Comparison of ENCODE assay signal across 22 cellular contexts in the genomic region with DNA sequence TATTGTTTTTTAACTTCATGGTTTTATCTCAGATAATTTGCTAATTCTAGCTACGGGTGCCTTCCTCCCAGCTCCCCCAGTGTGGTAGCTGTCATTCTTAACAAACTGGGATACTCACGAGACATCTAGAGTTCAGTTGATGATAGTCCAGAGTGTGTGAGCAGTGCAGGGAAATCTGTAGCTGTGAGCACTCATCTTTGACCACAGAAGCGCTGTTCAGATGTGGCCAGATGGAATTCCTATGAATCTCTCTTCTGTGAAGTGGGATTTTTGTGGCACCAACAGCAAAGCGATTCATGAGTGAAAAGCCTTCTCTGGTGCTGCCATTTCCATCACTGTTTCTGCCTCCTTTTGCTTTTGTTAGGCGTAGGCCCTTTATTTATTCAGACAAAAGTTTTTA.
DNase-seq lines count a peak whose midpoint lies in the region; ATAC-seq, FAIRE-seq and TF ChIP-seq lines count a peak whose summit lies in the region.
"Had no signal": no experiment of that assay in that cellular context is flagged by ENCODE, and none has a peak within 500 bp of the region (broad histone marks: within the 10 kb centered on the region; RNA-seq: fewer than 3 reads in every experiment).

No MANE protein-coding gene starts in this region.

- peak overlapping the region; percentile 43 for H3K27ac ChIP-seq in thymus (ENCODE audit: low read depth)
- H3K27ac ChIP-seq: BLaER1 treated with 17β-estradiol and CSF1 and Interleukin-3, amounts not matched to agents 10 nM and 100 nM had no signal

- WGBS in thymus: 75% methylated on average over 5 of the region's 5 CpGs

- H3K4me3 Mint-ChIP-seq in T-helper 17 cell: no peak overlapping the region
- H3K4me3 Mint-ChIP-seq: CD4-positive, alpha-beta memory T cell had no signal

- peaks cover 12% of the 10 kb centered on the region for H3K27me3 Mint-ChIP-seq in T-helper 17 cell
- H3K27me3 Mint-ChIP-seq: CD4-positive, alpha-beta memory T cell had no signal

- peak; percentile 40 for DNase-seq in HK-2 (ENCODE audit: unreplicated experiment)
- DNase-seq in fibroblast of mammary gland (ENCODE audit: low read depth): peak; percentile 9
- DNase-seq in left kidney (ENCODE audit: low read depth, low spot score): peak; percentile 21
- DNase-seq in T-helper 17 cell: no peak
- DNase-seq in D721Med (ENCODE audit: insufficient read length, low spot score): no peak
- DNase-seq in activated naive CD4-positive, alpha-beta T cell treated with anti-CD3 and anti-CD28 coated beads, Interleukin-2, amount 50 U/mL, for 72 hours (ENCODE audit: low spot score in 2 of 2): no peak
- DNase-seq: Caco-2; CD4-positive, alpha-beta memory T cell; DMS53; EL; GF-D8; H7; KBM-7; MM.1S; NCI-H1092 treated with DMSO at 0.1 percent for 48 hours; NCI-H146; NCI-H226; NCI-H510A treated with DMSO at 0.1 percent for 48 hours; NCI-H748 treated with DMSO at 0.1 percent for 48 hours; NK-92 treated with Interleukin-12 subunit alpha and Interleukin-12 subunit beta, amount 100 ng/mL, for 24 hours had no signal

- H3K9me3 Mint-ChIP-seq in activated naive CD4-positive, alpha-beta T cell treated with anti-CD3 and anti-CD28 coated beads, Interleukin-2, amount 50 U/mL, for 72 hours: no peaks in the 10 kb centered on the region
- H3K9me3 Mint-ChIP-seq: CD4-positive, alpha-beta memory T cell had no signal

- TF ChIP-seq CTCF in fibroblast of mammary gland (conservative IDR thresholded peaks at IDR 0.05; ENCODE audit: control insufficient read depth, insufficient read depth, low read depth, low read length) (no peak), D721Med (IDR thresholded peaks at IDR 0.05; ENCODE audit: insufficient read depth, missing control alignments) (no peak)

- no peaks in the 10 kb centered on the region for H3K36me3 ChIP-seq in thymus (ENCODE audit: control insufficient read depth, insufficient read depth)
- H3K36me3 ChIP-seq: BLaER1 treated with 17β-estradiol and CSF1 and Interleukin-3, amounts not matched to agents 10 nM and 100 nM had no signal

- H3K27me3 ChIP-seq in thymus (ENCODE audit: control insufficient read depth, insufficient read depth): no peaks in the 10 kb centered on the region
- H3K27me3 ChIP-seq: BLaER1 treated with 17β-estradiol and CSF1 and Interleukin-3, amounts not matched to agents 10 nM and 100 nM had no signal

- no peaks in the 10 kb centered on the region for H3K4me1 ChIP-seq in thymus (ENCODE audit: control insufficient read depth, insufficient read depth, low read length)
- H3K4me1 ChIP-seq: Caco-2 had no signal

- no peaks in the 10 kb centered on the region for H3K4me1 Mint-ChIP-seq in T-helper 17 cell
- H3K4me1 Mint-ChIP-seq: CD4-positive, alpha-beta memory T cell had no signal

- no peak overlapping the region for H3K27ac Mint-ChIP-seq in T-helper 17 cell
- no peak overlapping the region for H3K27ac Mint-ChIP-seq in activated naive CD4-positive, alpha-beta T cell treated with anti-CD3 and anti-CD28 coated beads, Interleukin-2, amount 50 U/mL, for 72 hours
- H3K27ac Mint-ChIP-seq: CD4-positive, alpha-beta memory T cell had no signal

- no peaks in the 10 kb centered on the region for H3K36me3 Mint-ChIP-seq in T-helper 17 cell (ENCODE audit: low read depth)
- no peaks in the 10 kb centered on the region for H3K36me3 Mint-ChIP-seq in activated naive CD4-positive, alpha-beta T cell treated with anti-CD3 and anti-CD28 coated beads, Interleukin-2, amount 50 U/mL, for 72 hours
- H3K36me3 Mint-ChIP-seq: CD4-positive, alpha-beta memory T cell had no signal

- no peak for ATAC-seq in T-helper 17 cell
- no peak for ATAC-seq in activated naive CD4-positive, alpha-beta T cell treated with anti-CD3 and anti-CD28 coated beads, Interleukin-2, amount 50 U/mL, for 72 hours

- H3K4me3 ChIP-seq in fibroblast of mammary gland (ENCODE audit: control insufficient read depth, low read depth, low read length) (no peak overlapping the region), thymus (ENCODE audit: low read length) (no peak overlapping the region)
- H3K4me3 ChIP-seq: BLaER1 treated with 17β-estradiol and CSF1 and Interleukin-3, amounts not matched to agents 10 nM and 100 nM had no signal

- no peak for FAIRE-seq in D721Med (lab: Jason Lieb, UNC)

- H3K9me3 ChIP-seq in thymus (ENCODE audit: control insufficient read depth) (no peaks in the 10 kb centered on the region), T-helper 17 cell (ENCODE audit: control insufficient read depth, low read length, poor library complexity, severe bottlenecking) (no peaks in the 10 kb centered on the region)
- H3K9me3 ChIP-seq: Caco-2 had no signal

Comparison
In these comparisons a context has a peak if more than half of its experiments do, and no peak if none do; other contexts are left out.
1. DNase-seq: peak in HK-2 (single experiment), fibroblast of mammary gland (single experiment) and left kidney (single experiment); none in T-helper 17 cell (0 of 3), D721Med (single experiment) and activated naive CD4-positive, alpha-beta T cell treated with anti-CD3 and anti-CD28 coated beads, Interleukin-2, amount 50 U/mL, for 72 hours (0 of 2).